ENCODE assay signal across 9 cellular contexts in the genomic region with DNA sequence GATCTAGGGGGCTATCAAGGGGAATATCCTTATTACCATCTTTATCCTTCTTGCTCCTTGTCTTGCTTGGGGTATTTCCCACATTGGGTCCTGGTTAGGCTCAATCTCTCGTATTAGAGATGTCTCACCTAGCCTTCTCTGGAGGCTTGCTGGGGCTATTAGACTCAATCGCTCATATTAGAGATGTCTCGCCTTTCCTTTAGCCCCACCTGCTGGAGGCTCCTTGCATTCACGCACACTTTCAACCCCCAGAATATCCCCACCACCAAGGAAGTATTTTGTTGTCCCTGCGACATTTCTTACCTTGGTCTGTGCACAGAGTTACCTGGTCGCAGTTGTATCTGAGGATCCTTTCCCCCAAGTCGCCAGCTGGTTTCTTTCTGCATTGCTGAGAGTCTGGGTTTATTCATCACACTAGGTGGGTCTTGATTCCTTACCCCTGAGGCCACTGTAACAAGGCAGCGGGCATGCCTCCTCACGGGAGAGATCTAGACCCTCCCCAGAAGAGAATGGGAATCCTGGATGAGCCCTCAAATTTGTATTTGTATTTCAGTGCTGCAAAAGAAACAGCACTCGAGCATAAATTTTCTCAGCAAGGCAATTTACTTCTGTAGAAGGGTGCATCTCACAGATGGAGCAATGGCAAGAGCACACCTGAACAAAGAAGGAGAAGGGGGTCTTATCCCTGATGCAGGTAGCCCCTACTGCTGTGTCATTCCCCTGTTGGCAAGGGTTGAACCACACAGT. TPM values are rescaled to one million over a fixed set of nuclear protein-coding genes. Genes with fewer than 3 reads are reported as not detected.
DNase-seq lines count a peak whose midpoint lies in the region; ATAC-seq and TF ChIP-seq lines count a peak whose summit lies in the region.
"Had no signal": no experiment of that assay in that cellular context is flagged by ENCODE, and none has a peak within 500 bp of the region (broad histone marks: within the 10 kb centered on the region; RNA-seq: fewer than 3 reads in every experiment).

No MANE protein-coding gene starts in this region.

- in situ Hi-C loops in HAP-1 (cut with MboI; ENCODE audit: low sequenced_read_pairs), result loop anchor here (25.0 kb wide), 1 partner anchor 184 kb away; the partner anchor contains the start of gene ACRV1

- H3K36me3 ChIP-seq in HAP-1 (replicated peaks) (no peaks in the 10 kb centered on the region), stomach (no peaks in the 10 kb centered on the region)

- H3K4me3 Mint-ChIP-seq in T-helper 17 cell, result no peak overlapping the region
- H3K4me3 Mint-ChIP-seq in activated T-helper 1 cell treated with anti-CD3 and anti-CD28 coated beads, Interleukin-12 subunit alpha, Interleukin-12 subunit beta, Interleukin-2, Interleukin-4 antibody, amounts not matched to agents 30 ng/mL and 10 ng/mL and 1 ng/mL, durations not matched to agents 14 hours and 24 hours and 36 hours, result no peak overlapping the region

- H3K36me3 Mint-ChIP-seq in T-helper 17 cell (ENCODE audit: low read depth), result no peaks in the 10 kb centered on the region
- H3K36me3 Mint-ChIP-seq in activated T-helper 1 cell treated with anti-CD3 and anti-CD28 coated beads, Interleukin-12 subunit alpha, Interleukin-12 subunit beta, Interleukin-2, Interleukin-4 antibody, amounts not matched to agents 30 ng/mL and 10 ng/mL and 1 ng/mL, durations not matched to agents 14 hours and 24 hours and 36 hours (ENCODE audit: low read depth), result no peaks in the 10 kb centered on the region

- 0 out of 2 replicates have a peak, but pooled peaks cover 4% of the 10 kb centered on the region for H3K27me3 ChIP-seq in HAP-1 (ENCODE audit: low read depth)
- H3K27me3 ChIP-seq in stomach, result no peaks in the 10 kb centered on the region

- 69 to 76% (median 73%) methylated on average over 10 of the region's 10 CpGs for WGBS in stomach, 5 donors

- intact Hi-C loops in stomach (cut with DNase I; ENCODE audit: low total_unique reads), result no loop called here
- intact Hi-C loops in activated T-helper 1 cell treated with anti-CD3 and anti-CD28 coated beads, Interleukin-12 subunit alpha, Interleukin-12 subunit beta, Interleukin-2, Interleukin-4 antibody, amounts not matched to agents 30 ng/mL and 10 ng/mL and 1 ng/mL, durations not matched to agents 14 hours and 24 hours and 36 hours (cut with micrococcal nuclease), result loop anchor here (5.0 to 10.0 kb wide), 2 partner anchors 147 to 299 kb away; no protein-coding TSS in a partner anchor

- H3K4me1 Mint-ChIP-seq in T-helper 17 cell, result peaks cover 6% of the 10 kb centered on the region
- H3K4me1 Mint-ChIP-seq in activated T-helper 1 cell treated with anti-CD3 and anti-CD28 coated beads, Interleukin-12 subunit alpha, Interleukin-12 subunit beta, Interleukin-2, Interleukin-4 antibody, amounts not matched to agents 30 ng/mL and 10 ng/mL and 1 ng/mL, durations not matched to agents 14 hours and 24 hours and 36 hours (ENCODE audit: low read depth), result no peaks in the 10 kb centered on the region

- H3K27me3 Mint-ChIP-seq in T-helper 17 cell, result peaks cover 10% of the 10 kb centered on the region
- H3K27me3 Mint-ChIP-seq in activated T-helper 1 cell treated with anti-CD3 and anti-CD28 coated beads, Interleukin-12 subunit alpha, Interleukin-12 subunit beta, Interleukin-2, Interleukin-4 antibody, amounts not matched to agents 30 ng/mL and 10 ng/mL and 1 ng/mL, durations not matched to agents 14 hours and 24 hours and 36 hours (ENCODE audit: insufficient read depth), result peaks cover 11% of the 10 kb centered on the region

- H3K4me1 ChIP-seq in HAP-1 (no peaks in the 10 kb centered on the region), stomach (peaks cover 0 to 6% (median 0%) of the 10 kb centered on the region in 4 donors)

- DNase-seq in AML-193 (lab: John Stamatoyannopoulos, UW) (peak; percentile 18 to 30), HAP-1 (ENCODE audit: low spot score in 2 of 2) (peak; percentile 42 to 76), T-helper 17 cell (peak in 1 of 3 donors; percentile 40), fibroblast of the conjunctiva (ENCODE audit: low read depth) (peak; percentile 13), stomach (peak; percentile 37), dedifferentiated amniotic fluid mesenchymal stem cell (ENCODE audit: extremely low spot score) (no peak)
- DNase-seq in activated T-helper 1 cell treated with anti-CD3 and anti-CD28 coated beads, Interleukin-12 subunit alpha, Interleukin-12 subunit beta, Interleukin-2, Interleukin-4 antibody, amounts not matched to agents 30 ng/mL and 10 ng/mL and 1 ng/mL, durations not matched to agents 14 hours and 24 hours and 36 hours (ENCODE audit: low spot score), result no peak

- H3K4me3 ChIP-seq in HAP-1 (no peak overlapping the region), stomach (no peak overlapping the region)

- H3K9me3 ChIP-seq in HAP-1, result no peaks in the 10 kb centered on the region
- H3K9me3 ChIP-seq in T-helper 17 cell (ENCODE audit: control insufficient read depth, low read length, poor library complexity, severe bottlenecking), result no peaks in the 10 kb centered on the region
- H3K9me3 ChIP-seq in stomach, result peaks cover 0 to 8% (median 0%) of the 10 kb centered on the region in 4 donors

- H3K27ac Mint-ChIP-seq in T-helper 17 cell, result no peak overlapping the region
- H3K27ac Mint-ChIP-seq in activated T-helper 1 cell treated with anti-CD3 and anti-CD28 coated beads, Interleukin-12 subunit alpha, Interleukin-12 subunit beta, Interleukin-2, Interleukin-4 antibody, amounts not matched to agents 30 ng/mL and 10 ng/mL and 1 ng/mL, durations not matched to agents 14 hours and 24 hours and 36 hours, result no peak overlapping the region

- TF ChIP-seq CTCF in stomach (IDR thresholded peaks at IDR 0.05), result peak in 4 of 7 experiments; percentile 16 to 49 (median 29)

- TF ChIP-seq POLR2A in stomach (IDR thresholded peaks at IDR 0.05), result no peak

- H3K27ac ChIP-seq in stomach, result no peak overlapping the region

- ATAC-seq in T-helper 17 cell (peak; percentile 73), HG02981 (IDR thresholded peaks at IDR 0.05; ENCODE audit: unreplicated experiment) (no peak)

- TF ChIP-seq EP300 in stomach (IDR thresholded peaks at IDR 0.05), result no peak

- no peaks in the 10 kb centered on the region for H3K9me3 Mint-ChIP-seq in activated T-helper 1 cell treated with anti-CD3 and anti-CD28 coated beads, Interleukin-12 subunit alpha, Interleukin-12 subunit beta, Interleukin-2, Interleukin-4 antibody, amounts not matched to agents 30 ng/mL and 10 ng/mL and 1 ng/mL, durations not matched to agents 14 hours and 24 hours and 36 hours

RNA-seq across cellular contexts. Expression of gene HYLS1, which starts 15.9 kb away (rescaled TPM):
- 1 to 10 TPM; 3.3 to 3.9 TPM for total RNA-seq in T-helper 17 cell
- 1 to 10 TPM in 2 of 5 donors, under 1 TPM in 2, not detected in 1; 0.87 to 6.6 (median 1.9) TPM for total RNA-seq in stomach
- 1 to 10 TPM; 2.9 to 4.5 (median 3.8) TPM for polyA plus RNA-seq in stomach
- total RNA-seq in activated T-helper 1 cell treated with anti-CD3 and anti-CD28 coated beads, Interleukin-12 subunit alpha, Interleukin-12 subunit beta, Interleukin-2, Interleukin-4 antibody, amounts not matched to agents 30 ng/mL and 10 ng/mL and 1 ng/mL, durations not matched to agents 14 hours and 24 hours and 36 hours, result 6.5 and 6.8 TPM in 2 replicates

RNA-seq across cellular contexts. Expression of gene PUS3, which starts 31.4 kb away (rescaled TPM):
- 1 to 10 TPM; 3.5 to 4.1 TPM for total RNA-seq in T-helper 17 cell
- total RNA-seq in stomach, result 10 to 100 TPM in 1 of 5 donors, 1 to 10 TPM in 3, under 1 TPM in 1; 0.58 to 15.1 (median 4.0) TPM
- 10 to 100 TPM; 10.3 to 11.2 (median 10.7) TPM for polyA plus RNA-seq in stomach
- total RNA-seq in activated T-helper 1 cell treated with anti-CD3 and anti-CD28 coated beads, Interleukin-12 subunit alpha, Interleukin-12 subunit beta, Interleukin-2, Interleukin-4 antibody, amounts not matched to agents 30 ng/mL and 10 ng/mL and 1 ng/mL, durations not matched to agents 14 hours and 24 hours and 36 hours, result 16.5 and 23.6 TPM in 2 replicates

RNA-seq across cellular contexts. Expression of gene DDX25, which starts 32.7 kb away (rescaled TPM):
- not detected for total RNA-seq in T-helper 17 cell
- 1 to 10 TPM in 1 of 5 donors, under 1 TPM in 2, not detected in 2; under 0.01 to 1.0 (median 0.92) TPM for total RNA-seq in stomach
- polyA plus RNA-seq in stomach, result under 1 TPM in 2 of 3 donors, not detected in 1; 0.25 to 0.30 TPM
- not detected in 2 replicates for total RNA-seq in activated T-helper 1 cell treated with anti-CD3 and anti-CD28 coated beads, Interleukin-12 subunit alpha, Interleukin-12 subunit beta, Interleukin-2, Interleukin-4 antibody, amounts not matched to agents 30 ng/mL and 10 ng/mL and 1 ng/mL, durations not matched to agents 14 hours and 24 hours and 36 hours

RNA-seq across cellular contexts. Expression of gene PATE4, which starts 38.4 kb away (rescaled TPM):
- total RNA-seq in T-helper 17 cell (not detected), stomach (not detected)
- polyA plus RNA-seq in stomach, result not detected
- not detected in 2 replicates for total RNA-seq in activated T-helper 1 cell treated with anti-CD3 and anti-CD28 coated beads, Interleukin-12 subunit alpha, Interleukin-12 subunit beta, Interleukin-2, Interleukin-4 antibody, amounts not matched to agents 30 ng/mL and 10 ng/mL and 1 ng/mL, durations not matched to agents 14 hours and 24 hours and 36 hours
- polyA plus RNA-seq: esophagus had no signal

Comparison
In these comparisons a context has a peak if more than half of its experiments do, and no peak if none do; other contexts are left out.
1. DNase-seq: peak in AML-193 (2 of 2), HAP-1 (2 of 2), fibroblast of the conjunctiva (single experiment) and stomach (single experiment); none in activated T-helper 1 cell treated with anti-CD3 and anti-CD28 coated beads, Interleukin-12 subunit alpha, Interleukin-12 subunit beta, Interleukin-2, Interleukin-4 antibody, amounts not matched to agents 30 ng/mL and 10 ng/mL and 1 ng/mL, durations not matched to agents 14 hours and 24 hours and 36 hours (single experiment) and dedifferentiated amniotic fluid mesenchymal stem cell (single experiment).